Comparison of ENCODE assay signal across 8 cellular contexts in the genomic region with DNA sequence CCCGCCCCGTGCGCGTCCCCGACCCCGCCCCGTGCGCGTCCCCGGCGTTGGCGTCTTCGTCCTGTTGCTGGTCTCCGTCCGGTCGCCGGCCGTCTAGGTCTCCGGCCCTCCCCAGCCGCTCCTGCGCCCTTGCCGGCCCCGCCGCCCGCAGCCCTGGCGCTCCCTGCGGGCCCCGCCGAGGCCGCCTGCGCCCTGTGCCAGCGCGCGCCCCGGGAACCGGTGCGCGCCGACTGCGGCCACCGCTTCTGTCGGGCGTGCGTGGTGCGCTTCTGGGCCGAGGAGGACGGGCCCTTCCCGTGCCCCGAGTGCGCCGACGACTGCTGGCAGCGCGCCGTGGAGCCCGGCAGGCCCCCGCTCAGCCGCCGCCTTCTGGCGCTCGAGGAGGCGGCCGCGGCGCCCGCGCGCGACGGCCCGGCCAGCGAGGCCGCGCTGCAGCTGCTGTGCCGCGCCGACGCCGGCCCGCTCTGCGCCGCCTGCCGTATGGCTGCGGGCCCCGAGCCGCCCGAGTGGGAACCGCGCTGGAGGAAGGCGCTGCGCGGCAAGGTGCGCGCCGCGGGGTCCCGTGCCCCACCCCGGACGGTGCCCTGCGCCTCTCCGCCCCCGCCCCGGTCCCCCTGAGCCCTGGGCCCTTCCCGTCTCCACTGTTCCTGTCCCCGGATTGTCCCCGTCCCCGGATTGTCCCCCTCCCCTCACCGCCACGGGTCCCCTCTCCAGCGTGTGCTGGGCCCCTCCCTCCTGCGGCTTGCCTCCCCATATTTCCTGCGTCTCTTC. TPM values are rescaled to one million over a fixed set of nuclear protein-coding genes. Genes with fewer than 3 reads are reported as not detected.
DNase-seq lines count a peak whose midpoint lies in the region; ATAC-seq lines count a peak whose summit lies in the region.

RNF187 (plus strand) TSS at position 47 of the 771 bp plus-strand sequence.

- peak; percentile 37 for ATAC-seq in GM21526 (IDR thresholded peaks at IDR 0.05; ENCODE audit: low FRiP score, unreplicated experiment)
- ATAC-seq in stimulated activated naive CD8-positive, alpha-beta T cell treated with anti-CD3 and anti-CD28 coated beads, Interleukin-15, Interleukin-2, amounts not matched to agents 100 U/mL and 50 U/mL, for 24 hours: peak; percentile 34

- no peaks in the 10 kb centered on the region for H3K9me3 Mint-ChIP-seq in activated CD4-positive, alpha-beta T cell treated with anti-CD3 and anti-CD28 coated beads, Interleukin-2, amount 10 ng/mL, durations not matched to agents 7 days and 5 days

- H3K4me3 ChIP-seq in muscle layer of duodenum (ENCODE audit: low read depth in 1 of 2, low read length in 2 of 2): peak within 1 kb of the TSS; percentile 93 to 99

- peaks cover 5 to 39% of the 10 kb centered on the region in 2 donors for H3K4me1 ChIP-seq in muscle layer of duodenum (ENCODE audit: control insufficient read depth in 1 of 2, insufficient read depth in 2 of 2, low read length in 2 of 2)

- H3K27ac ChIP-seq in muscle layer of duodenum (ENCODE audit: low read length): peak within 1 kb of the TSS; percentile 98

- peaks cover 47% of the 10 kb centered on the region for H3K4me1 Mint-ChIP-seq in activated CD4-positive, alpha-beta T cell treated with anti-CD3 and anti-CD28 coated beads, Interleukin-2, amount 10 ng/mL, durations not matched to agents 7 days and 5 days

- H3K9me3 ChIP-seq in muscle layer of duodenum (ENCODE audit: control insufficient read depth in 1 of 2, low read length in 2 of 2): no peaks in the 10 kb centered on the region

- H3K36me3 ChIP-seq in muscle layer of duodenum (ENCODE audit: control insufficient read depth in 1 of 2, insufficient read depth in 2 of 2, low read length in 2 of 2): peaks cover 0 to 21% of the 10 kb centered on the region in 2 donors

- H3K4me3 Mint-ChIP-seq in activated CD4-positive, alpha-beta T cell treated with anti-CD3 and anti-CD28 coated beads, Interleukin-2, amount 10 ng/mL, durations not matched to agents 7 days and 5 days: peak within 1 kb of the TSS; percentile 96

- H3K27me3 Mint-ChIP-seq in activated CD4-positive, alpha-beta T cell treated with anti-CD3 and anti-CD28 coated beads, Interleukin-2, amount 10 ng/mL, durations not matched to agents 7 days and 5 days: no peaks in the 10 kb centered on the region

- peak within 1 kb of the TSS; percentile 100 for H3K27ac Mint-ChIP-seq in activated CD4-positive, alpha-beta T cell treated with anti-CD3 and anti-CD28 coated beads, Interleukin-2, amount 10 ng/mL, durations not matched to agents 7 days and 5 days

- H3K36me3 Mint-ChIP-seq in activated CD4-positive, alpha-beta T cell treated with anti-CD3 and anti-CD28 coated beads, Interleukin-2, amount 10 ng/mL, durations not matched to agents 7 days and 5 days (ENCODE audit: low read depth): peaks cover 33% of the 10 kb centered on the region

- no peaks in the 10 kb centered on the region for H3K27me3 ChIP-seq in muscle layer of duodenum (ENCODE audit: low read depth, low read length)

- CTCF ChIA-PET in activated CD4-positive, alpha-beta T cell treated with anti-CD3 and anti-CD28 coated beads, Interleukin-2, amount 10 ng/mL, durations not matched to agents 7 days and 5 days (lab: Charles Lee): interaction anchor here (0.7 to 2.0 kb wide), 9 partner anchors 13 to 406 kb away, joined by 3 to 15 read pairs (median 6); a partner anchor contains a TSS

- POLR2A ChIA-PET in activated CD4-positive, alpha-beta T cell treated with anti-CD3 and anti-CD28 coated beads, Interleukin-2, amount 10 ng/mL, durations not matched to agents 7 days and 5 days (lab: Charles Lee): interaction anchor here (1.3 to 1.5 kb wide), 3 partner anchors 23 to 29 kb away, joined by 3 to 7 read pairs (median 5); a partner anchor contains a TSS

- DNase-seq in ELR (ENCODE audit: low read depth) (peak; percentile 49), HuH-7.5 (ENCODE audit: low spot score) (peak; percentile 91), epidermal melanocyte (ENCODE audit: insufficient read length, low spot score) (peak; percentile 80), SKM-1 (lab: John Stamatoyannopoulos, UW; ENCODE audit: unreplicated experiment) (no peak)
- DNase-seq in activated CD4-positive, alpha-beta T cell treated with anti-CD3 and anti-CD28 coated beads, Interleukin-2, amount 10 ng/mL, durations not matched to agents 7 days and 5 days: peak; percentile 48
- DNase-seq in stimulated activated naive CD8-positive, alpha-beta T cell treated with anti-CD3 and anti-CD28 coated beads, Interleukin-15, Interleukin-2, amounts not matched to agents 100 U/mL and 50 U/mL, for 24 hours: peak; percentile 91

RNA-seq across cellular contexts. Expression of gene RNF187, which starts in this region (rescaled TPM):
- 100 to 1,000 TPM; 110 to 132 TPM for total RNA-seq in activated CD4-positive, alpha-beta T cell treated with anti-CD3 and anti-CD28 coated beads, Interleukin-2, amount 10 ng/mL, durations not matched to agents 7 days and 5 days
